Comparison of ENCODE assay signal across 1 cellular context in the genomic region with DNA sequence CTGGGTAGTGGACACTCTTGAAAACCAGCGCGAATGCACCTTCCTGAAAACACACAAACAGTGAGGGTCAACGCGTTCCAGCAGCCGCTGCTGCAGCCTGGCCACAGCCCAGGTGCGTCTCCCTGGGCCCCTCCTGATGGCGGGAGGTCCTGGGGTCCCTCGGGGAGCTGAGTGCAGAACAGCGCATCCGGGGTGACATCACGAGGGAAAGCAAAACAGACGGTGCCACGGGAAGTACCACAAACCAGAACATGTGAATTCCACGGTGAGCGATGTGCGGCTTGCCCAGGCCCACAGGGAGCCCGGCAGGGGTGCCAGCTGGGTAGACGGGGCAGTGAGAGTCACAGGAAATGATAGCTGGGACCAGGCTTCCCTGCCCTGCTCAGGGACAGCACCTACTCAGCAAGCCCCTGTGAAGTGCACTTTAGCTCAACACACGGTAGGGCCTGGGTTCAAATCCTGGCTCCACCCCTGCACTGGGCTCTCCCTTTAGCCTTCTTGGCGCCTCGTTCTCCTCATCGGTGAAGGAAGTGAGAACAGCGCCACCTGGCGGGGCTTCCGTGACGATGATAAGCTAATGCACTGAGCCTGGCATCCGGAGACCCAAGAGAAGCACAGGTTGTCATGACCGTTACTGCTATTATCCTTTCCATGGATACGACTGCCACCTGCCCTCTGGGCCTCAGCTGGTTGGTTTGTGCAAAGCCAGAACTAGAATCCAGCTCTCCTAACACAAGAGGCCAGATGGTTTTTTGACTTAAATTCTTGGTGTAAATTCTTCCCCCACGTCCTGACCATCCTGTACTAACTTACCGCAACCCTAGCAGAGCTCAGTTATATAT.
TF ChIP-seq lines count a peak whose summit lies in the region.

No MANE protein-coding gene starts in this region.

TF ChIP-seq in HepG2, 621 proteins besides CTCF, POLR2A, EP300 and RAD21 (continued from another document and continues in another):
- TF ChIP-seq, protein P1, sequence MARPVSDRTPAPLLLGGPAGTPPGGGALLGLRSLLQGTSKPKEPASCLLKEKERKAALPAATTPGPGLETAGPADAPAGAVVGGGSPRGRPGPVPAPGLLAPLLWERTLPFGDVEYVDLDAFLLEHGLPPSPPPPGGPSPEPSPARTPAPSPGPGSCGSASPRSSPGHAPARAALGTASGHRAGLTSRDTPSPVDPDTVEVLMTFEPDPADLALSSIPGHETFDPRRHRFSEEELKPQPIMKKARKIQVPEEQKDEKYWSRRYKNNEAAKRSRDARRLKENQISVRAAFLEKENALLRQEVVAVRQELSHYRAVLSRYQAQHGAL (CRISPR knock-in tag; IDR thresholded peaks at IDR 0.05; ENCODE audit: not compliant biosample characterization) = no peak
- TF ChIP-seq ZNF75D (CRISPR knock-in tag; IDR thresholded peaks at IDR 0.05; ENCODE audit: borderline replicate concordance) (no peak), TEAD2 (CRISPR knock-in tag; IDR thresholded peaks at IDR 0.05) (no peak), KDM2A (CRISPR knock-in tag; IDR thresholded peaks at IDR 0.05; ENCODE audit: borderline replicate concordance, low read depth) (peak; percentile 82; the same call in 1 of the 2 replicates), FOXP1 (IDR thresholded peaks at IDR 0.05) (no peak), FOXP1 (CRISPR knock-in tag; IDR thresholded peaks at IDR 0.05) (no peak), ZNF225 (CRISPR knock-in tag; IDR thresholded peaks at IDR 0.05) (0 out of 2 replicates have a peak, but pooled peaks have one; percentile 31), KDM3A (CRISPR knock-in tag; IDR thresholded peaks at IDR 0.05; ENCODE audit: low read depth) (no peak), CREB1 (IDR thresholded peaks at IDR 0.05) (0 out of 2 replicates have a peak, but pooled peaks have one; percentile 1), CREB1 (CRISPR knock-in tag; IDR thresholded peaks at IDR 0.05) (no peak), CBX2 (IDR thresholded peaks at IDR 0.05; ENCODE audit: low read depth, low read length) (no peak), CBX2 (CRISPR knock-in tag; IDR thresholded peaks at IDR 0.05; ENCODE audit: low read depth) (no peak), ELF3 (CRISPR knock-in tag; IDR thresholded peaks at IDR 0.05) (0 out of 2 replicates have a peak, but pooled peaks have one; percentile 26), NCOA2 (CRISPR knock-in tag; IDR thresholded peaks at IDR 0.05) (no peak), NFATC3 (CRISPR knock-in tag; IDR thresholded peaks at IDR 0.05) (no peak), JUNB (CRISPR knock-in tag; IDR thresholded peaks at IDR 0.05; ENCODE audit: borderline replicate concordance) (no peak), HIVEP1 (CRISPR knock-in tag; IDR thresholded peaks at IDR 0.05) (no peak), HNF4G (IDR thresholded peaks at IDR 0.05; ENCODE audit: borderline replicate concordance, low read depth, low read length) (no peak), HNF4G (CRISPR knock-in tag; IDR thresholded peaks at IDR 0.05; ENCODE audit: borderline replicate concordance, low read depth) (no peak), SOX6 (IDR thresholded peaks at IDR 0.05) (no peak), SOX6 (CRISPR knock-in tag; IDR thresholded peaks at IDR 0.05) (no peak), ZNF782 (CRISPR knock-in tag; IDR thresholded peaks at IDR 0.05; ENCODE audit: borderline replicate concordance) (no peak), PHF20 (CRISPR knock-in tag; IDR thresholded peaks at IDR 0.05) (no peak), ZNF382 (CRISPR knock-in tag; IDR thresholded peaks at IDR 0.05; ENCODE audit: borderline replicate concordance) (no peak), ZC3H4 (CRISPR knock-in tag; IDR thresholded peaks at IDR 0.05; ENCODE audit: borderline replicate concordance) (no peak), ZNF33A (CRISPR knock-in tag; IDR thresholded peaks at IDR 0.05; ENCODE audit: borderline replicate concordance) (no peak), RELA (CRISPR knock-in tag; IDR thresholded peaks at IDR 0.05) (no peak), ZNF33B (CRISPR knock-in tag; IDR thresholded peaks at IDR 0.05) (no peak), EEA1 (CRISPR knock-in tag; IDR thresholded peaks at IDR 0.05; ENCODE audit: borderline replicate concordance) (no peak), POLR2AphosphoS5 (IDR thresholded peaks at IDR 0.05; ENCODE audit: low read depth, low read length) (no peak)
- TF ChIP-seq, protein P2, sequence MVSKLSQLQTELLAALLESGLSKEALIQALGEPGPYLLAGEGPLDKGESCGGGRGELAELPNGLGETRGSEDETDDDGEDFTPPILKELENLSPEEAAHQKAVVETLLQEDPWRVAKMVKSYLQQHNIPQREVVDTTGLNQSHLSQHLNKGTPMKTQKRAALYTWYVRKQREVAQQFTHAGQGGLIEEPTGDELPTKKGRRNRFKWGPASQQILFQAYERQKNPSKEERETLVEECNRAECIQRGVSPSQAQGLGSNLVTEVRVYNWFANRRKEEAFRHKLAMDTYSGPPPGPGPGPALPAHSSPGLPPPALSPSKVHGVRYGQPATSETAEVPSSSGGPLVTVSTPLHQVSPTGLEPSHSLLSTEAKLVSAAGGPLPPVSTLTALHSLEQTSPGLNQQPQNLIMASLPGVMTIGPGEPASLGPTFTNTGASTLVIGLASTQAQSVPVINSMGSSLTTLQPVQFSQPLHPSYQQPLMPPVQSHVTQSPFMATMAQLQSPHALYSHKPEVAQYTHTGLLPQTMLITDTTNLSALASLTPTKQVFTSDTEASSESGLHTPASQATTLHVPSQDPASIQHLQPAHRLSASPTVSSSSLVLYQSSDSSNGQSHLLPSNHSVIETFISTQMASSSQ (IDR thresholded peaks at IDR 0.05; ENCODE audit: low read depth) = no peak
- TF ChIP-seq, protein P2 (CRISPR knock-in tag; IDR thresholded peaks at IDR 0.05; ENCODE audit: borderline replicate concordance) = no peak
- TF ChIP-seq, protein P3, sequence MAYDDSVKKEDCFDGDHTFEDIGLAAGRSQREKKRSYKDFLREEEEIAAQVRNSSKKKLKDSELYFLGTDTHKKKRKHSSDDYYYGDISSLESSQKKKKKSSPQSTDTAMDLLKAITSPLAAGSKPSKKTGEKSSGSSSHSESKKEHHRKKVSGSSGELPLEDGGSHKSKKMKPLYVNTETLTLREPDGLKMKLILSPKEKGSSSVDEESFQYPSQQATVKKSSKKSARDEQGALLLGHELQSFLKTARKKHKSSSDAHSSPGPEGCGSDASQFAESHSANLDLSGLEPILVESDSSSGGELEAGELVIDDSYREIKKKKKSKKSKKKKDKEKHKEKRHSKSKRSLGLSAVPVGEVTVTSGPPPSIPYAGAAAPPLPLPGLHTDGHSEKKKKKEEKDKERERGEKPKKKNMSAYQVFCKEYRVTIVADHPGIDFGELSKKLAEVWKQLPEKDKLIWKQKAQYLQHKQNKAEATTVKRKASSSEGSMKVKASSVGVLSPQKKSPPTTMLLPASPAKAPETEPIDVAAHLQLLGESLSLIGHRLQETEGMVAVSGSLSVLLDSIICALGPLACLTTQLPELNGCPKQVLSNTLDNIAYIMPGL (CRISPR knock-in tag; IDR thresholded peaks at IDR 0.05; ENCODE audit: borderline replicate concordance in 1 of 2, low read depth in 1 of 2) = peak in 1 of 2 experiments; percentile 59; a peak in 1 of 4 replicates
- TF ChIP-seq, protein P4, sequence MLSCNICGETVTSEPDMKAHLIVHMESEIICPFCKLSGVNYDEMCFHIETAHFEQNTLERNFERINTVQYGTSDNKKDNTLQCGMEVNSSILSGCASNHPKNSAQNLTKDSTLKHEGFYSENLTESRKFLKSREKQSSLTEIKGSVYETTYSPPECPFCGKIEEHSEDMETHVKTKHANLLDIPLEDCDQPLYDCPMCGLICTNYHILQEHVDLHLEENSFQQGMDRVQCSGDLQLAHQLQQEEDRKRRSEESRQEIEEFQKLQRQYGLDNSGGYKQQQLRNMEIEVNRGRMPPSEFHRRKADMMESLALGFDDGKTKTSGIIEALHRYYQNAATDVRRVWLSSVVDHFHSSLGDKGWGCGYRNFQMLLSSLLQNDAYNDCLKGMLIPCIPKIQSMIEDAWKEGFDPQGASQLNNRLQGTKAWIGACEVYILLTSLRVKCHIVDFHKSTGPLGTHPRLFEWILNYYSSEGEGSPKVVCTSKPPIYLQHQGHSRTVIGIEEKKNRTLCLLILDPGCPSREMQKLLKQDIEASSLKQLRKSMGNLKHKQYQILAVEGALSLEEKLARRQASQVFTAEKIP (CRISPR knock-in tag; IDR thresholded peaks at IDR 0.05; ENCODE audit: borderline replicate concordance) = no peak
- TF ChIP-seq, protein P5, sequence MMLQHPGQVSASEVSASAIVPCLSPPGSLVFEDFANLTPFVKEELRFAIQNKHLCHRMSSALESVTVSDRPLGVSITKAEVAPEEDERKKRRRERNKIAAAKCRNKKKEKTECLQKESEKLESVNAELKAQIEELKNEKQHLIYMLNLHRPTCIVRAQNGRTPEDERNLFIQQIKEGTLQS (CRISPR knock-in tag; IDR thresholded peaks at IDR 0.05) = no peak
- TF ChIP-seq, protein P6, sequence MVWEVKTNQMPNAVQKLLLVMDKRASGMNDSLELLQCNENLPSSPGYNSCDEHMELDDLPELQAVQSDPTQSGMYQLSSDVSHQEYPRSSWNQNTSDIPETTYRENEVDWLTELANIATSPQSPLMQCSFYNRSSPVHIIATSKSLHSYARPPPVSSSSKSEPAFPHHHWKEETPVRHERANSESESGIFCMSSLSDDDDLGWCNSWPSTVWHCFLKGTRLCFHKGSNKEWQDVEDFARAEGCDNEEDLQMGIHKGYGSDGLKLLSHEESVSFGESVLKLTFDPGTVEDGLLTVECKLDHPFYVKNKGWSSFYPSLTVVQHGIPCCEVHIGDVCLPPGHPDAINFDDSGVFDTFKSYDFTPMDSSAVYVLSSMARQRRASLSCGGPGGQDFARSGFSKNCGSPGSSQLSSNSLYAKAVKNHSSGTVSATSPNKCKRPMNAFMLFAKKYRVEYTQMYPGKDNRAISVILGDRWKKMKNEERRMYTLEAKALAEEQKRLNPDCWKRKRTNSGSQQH (CRISPR knock-in tag; IDR thresholded peaks at IDR 0.05; ENCODE audit: low read depth) = no peak
- TF ChIP-seq, protein P7, sequence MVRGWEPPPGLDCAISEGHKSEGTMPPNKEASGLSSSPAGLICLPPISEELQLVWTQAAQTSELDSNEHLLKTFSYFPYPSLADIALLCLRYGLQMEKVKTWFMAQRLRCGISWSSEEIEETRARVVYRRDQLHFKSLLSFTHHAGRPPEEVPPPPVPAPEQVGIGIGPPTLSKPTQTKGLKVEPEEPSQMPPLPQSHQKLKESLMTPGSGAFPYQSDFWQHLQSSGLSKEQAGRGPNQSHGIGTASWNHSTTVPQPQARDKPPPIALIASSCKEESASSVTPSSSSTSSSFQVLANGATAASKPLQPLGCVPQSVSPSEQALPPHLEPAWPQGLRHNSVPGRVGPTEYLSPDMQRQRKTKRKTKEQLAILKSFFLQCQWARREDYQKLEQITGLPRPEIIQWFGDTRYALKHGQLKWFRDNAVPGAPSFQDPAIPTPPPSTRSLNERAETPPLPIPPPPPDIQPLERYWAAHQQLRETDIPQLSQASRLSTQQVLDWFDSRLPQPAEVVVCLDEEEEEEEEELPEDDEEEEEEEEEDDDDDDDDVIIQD (CRISPR knock-in tag; IDR thresholded peaks at IDR 0.05; ENCODE audit: low read depth) = no peak
- TF ChIP-seq, protein P8, sequence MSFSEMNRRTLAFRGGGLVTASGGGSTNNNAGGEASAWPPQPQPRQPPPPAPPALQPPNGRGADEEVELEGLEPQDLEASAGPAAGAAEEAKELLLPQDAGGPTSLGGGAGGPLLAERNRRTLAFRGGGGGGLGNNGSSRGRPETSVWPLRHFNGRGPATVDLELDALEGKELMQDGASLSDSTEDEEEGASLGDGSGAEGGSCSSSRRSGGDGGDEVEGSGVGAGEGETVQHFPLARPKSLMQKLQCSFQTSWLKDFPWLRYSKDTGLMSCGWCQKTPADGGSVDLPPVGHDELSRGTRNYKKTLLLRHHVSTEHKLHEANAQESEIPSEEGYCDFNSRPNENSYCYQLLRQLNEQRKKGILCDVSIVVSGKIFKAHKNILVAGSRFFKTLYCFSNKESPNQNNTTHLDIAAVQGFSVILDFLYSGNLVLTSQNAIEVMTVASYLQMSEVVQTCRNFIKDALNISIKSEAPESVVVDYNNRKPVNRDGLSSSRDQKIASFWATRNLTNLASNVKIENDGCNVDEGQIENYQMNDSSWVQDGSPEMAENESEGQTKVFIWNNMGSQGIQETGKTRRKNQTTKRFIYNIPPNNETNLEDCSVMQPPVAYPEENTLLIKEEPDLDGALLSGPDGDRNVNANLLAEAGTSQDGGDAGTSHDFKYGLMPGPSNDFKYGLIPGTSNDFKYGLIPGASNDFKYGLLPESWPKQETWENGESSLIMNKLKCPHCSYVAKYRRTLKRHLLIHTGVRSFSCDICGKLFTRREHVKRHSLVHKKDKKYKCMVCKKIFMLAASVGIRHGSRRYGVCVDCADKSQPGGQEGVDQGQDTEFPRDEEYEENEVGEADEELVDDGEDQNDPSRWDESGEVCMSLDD (CRISPR knock-in tag; IDR thresholded peaks at IDR 0.05; ENCODE audit: borderline replicate concordance) = no peak
- TF ChIP-seq, protein P9, sequence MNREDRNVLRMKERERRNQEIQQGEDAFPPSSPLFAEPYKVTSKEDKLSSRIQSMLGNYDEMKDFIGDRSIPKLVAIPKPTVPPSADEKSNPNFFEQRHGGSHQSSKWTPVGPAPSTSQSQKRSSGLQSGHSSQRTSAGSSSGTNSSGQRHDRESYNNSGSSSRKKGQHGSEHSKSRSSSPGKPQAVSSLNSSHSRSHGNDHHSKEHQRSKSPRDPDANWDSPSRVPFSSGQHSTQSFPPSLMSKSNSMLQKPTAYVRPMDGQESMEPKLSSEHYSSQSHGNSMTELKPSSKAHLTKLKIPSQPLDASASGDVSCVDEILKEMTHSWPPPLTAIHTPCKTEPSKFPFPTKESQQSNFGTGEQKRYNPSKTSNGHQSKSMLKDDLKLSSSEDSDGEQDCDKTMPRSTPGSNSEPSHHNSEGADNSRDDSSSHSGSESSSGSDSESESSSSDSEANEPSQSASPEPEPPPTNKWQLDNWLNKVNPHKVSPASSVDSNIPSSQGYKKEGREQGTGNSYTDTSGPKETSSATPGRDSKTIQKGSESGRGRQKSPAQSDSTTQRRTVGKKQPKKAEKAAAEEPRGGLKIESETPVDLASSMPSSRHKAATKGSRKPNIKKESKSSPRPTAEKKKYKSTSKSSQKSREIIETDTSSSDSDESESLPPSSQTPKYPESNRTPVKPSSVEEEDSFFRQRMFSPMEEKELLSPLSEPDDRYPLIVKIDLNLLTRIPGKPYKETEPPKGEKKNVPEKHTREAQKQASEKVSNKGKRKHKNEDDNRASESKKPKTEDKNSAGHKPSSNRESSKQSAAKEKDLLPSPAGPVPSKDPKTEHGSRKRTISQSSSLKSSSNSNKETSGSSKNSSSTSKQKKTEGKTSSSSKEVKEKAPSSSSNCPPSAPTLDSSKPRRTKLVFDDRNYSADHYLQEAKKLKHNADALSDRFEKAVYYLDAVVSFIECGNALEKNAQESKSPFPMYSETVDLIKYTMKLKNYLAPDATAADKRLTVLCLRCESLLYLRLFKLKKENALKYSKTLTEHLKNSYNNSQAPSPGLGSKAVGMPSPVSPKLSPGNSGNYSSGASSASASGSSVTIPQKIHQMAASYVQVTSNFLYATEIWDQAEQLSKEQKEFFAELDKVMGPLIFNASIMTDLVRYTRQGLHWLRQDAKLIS (CRISPR knock-in tag; IDR thresholded peaks at IDR 0.05) = no peak
